1 cellular context compared by ENCODE assay signal in the genomic region with DNA sequence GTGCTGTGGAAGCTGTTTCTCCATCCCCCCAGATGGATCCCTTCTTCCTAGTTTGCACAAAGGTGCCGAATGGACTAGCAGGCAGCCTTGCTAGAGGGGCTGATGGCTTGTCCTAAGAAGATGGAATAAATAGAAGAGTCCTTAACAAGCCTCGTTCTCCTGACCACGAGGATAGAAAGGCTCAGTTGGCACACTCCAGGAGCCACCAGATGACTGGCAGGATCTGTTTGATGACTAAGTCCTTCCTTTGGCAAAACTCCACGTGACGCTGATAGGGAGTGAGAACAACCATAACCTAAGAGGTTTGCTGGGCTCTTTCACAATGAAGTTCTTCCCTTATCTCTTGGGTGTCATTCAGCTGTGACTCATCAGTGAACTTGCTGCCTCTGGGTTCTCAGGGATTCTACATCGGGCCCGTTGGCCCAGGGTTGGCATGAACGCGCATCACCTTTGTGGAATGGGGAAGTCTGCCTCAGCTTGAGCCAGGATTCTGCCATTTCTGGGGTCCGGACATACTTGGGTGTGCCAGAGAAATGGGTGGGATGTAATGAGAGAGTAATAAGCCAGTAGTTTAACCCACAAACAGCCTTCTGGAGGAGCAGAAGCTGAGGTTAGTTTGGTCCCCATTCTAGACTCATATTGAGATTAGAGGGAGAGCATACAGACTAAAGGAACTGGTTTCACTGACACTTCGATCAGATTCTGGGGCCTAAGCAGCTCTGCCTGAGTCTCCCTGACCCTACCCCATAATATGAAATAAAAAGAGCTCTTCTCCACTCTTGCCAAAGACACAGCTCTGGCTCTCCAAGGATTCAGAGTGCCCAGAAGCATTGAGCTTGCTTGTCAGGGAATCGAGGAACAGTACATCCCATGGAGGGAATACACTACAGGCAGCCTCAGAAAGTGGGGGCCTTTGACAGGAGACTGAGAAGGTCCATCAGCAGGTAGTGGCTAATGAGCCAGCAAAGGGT.
TF ChIP-seq lines count a peak whose summit lies in the region.

No MANE protein-coding gene starts in this region.

TF ChIP-seq in A549, 52 proteins besides CTCF, POLR2A, EP300 and RAD21 (continued from another document):
- TF ChIP-seq CBX2 (IDR thresholded peaks at IDR 0.05; ENCODE audit: borderline replicate concordance, low read depth) (no peak), CHD4 (IDR thresholded peaks at IDR 0.05; ENCODE audit: borderline replicate concordance) (no peak), RCOR1 (IDR thresholded peaks at IDR 0.05; ENCODE audit: low read depth, low read length) (no peak), FOSB (CRISPR knock-in tag; IDR thresholded peaks at IDR 0.05) (no peak), NFE2L2 (conservative IDR thresholded peaks at IDR 0.05; ENCODE audit: low read length) (peak; percentile 50), FOSL2 (IDR thresholded peaks at IDR 0.05) (peak; percentile 92), FOSL2 (CRISPR knock-in tag; IDR thresholded peaks at IDR 0.05) (peak; percentile 98), HDAC2 (IDR thresholded peaks at IDR 0.05) (no peak), JUN (IDR thresholded peaks at IDR 0.05) (peak; percentile 49 to 70; a peak in 3 of 5 replicates), TP53 (CRISPR knock-in tag; IDR thresholded peaks at IDR 0.05) (peak; percentile 92), HEYL (CRISPR knock-in tag; IDR thresholded peaks at IDR 0.05) (peak; percentile 83; the same call in 1 of the 2 replicates), HOXB5 (CRISPR knock-in tag; IDR thresholded peaks at IDR 0.05) (peak; percentile 93), ZSCAN20 (CRISPR knock-in tag; IDR thresholded peaks at IDR 0.05) (peak; percentile 84), RARB (CRISPR knock-in tag; IDR thresholded peaks at IDR 0.05) (peak; percentile 61; the same call in 1 of the 2 replicates), ZNF302 (CRISPR knock-in tag; IDR thresholded peaks at IDR 0.05) (peak; percentile 70), RFX5 (IDR thresholded peaks at IDR 0.05) (no peak), MAFK (IDR thresholded peaks at IDR 0.05; ENCODE audit: partially characterized antibody) (peak; percentile 75), SREBF2 (IDR thresholded peaks at IDR 0.05) (no peak), CEBPB (IDR thresholded peaks at IDR 0.05) (peak; percentile 68 to 93; a peak in 3 of 4 replicates), POLR2AphosphoS2 (conservative IDR thresholded peaks at IDR 0.05; ENCODE audit: low read length) (no peak), GATA3 (IDR thresholded peaks at IDR 0.05; ENCODE audit: borderline replicate concordance) (peak; percentile 84; the same call in 1 of the 2 replicates), HOXA7 (CRISPR knock-in tag; IDR thresholded peaks at IDR 0.05) (peak; percentile 78; the same call in 1 of the 2 replicates), JUNB (IDR thresholded peaks at IDR 0.05) (peak; percentile 91), SMC3 (IDR thresholded peaks at IDR 0.05) (no peak), EHF (CRISPR knock-in tag; IDR thresholded peaks at IDR 0.05) (peak; percentile 76; the same call in 1 of the 2 replicates), BHLHE40 (IDR thresholded peaks at IDR 0.05; ENCODE audit: low read depth, low read length) (no peak)
- TF ChIP-seq, protein P1, sequence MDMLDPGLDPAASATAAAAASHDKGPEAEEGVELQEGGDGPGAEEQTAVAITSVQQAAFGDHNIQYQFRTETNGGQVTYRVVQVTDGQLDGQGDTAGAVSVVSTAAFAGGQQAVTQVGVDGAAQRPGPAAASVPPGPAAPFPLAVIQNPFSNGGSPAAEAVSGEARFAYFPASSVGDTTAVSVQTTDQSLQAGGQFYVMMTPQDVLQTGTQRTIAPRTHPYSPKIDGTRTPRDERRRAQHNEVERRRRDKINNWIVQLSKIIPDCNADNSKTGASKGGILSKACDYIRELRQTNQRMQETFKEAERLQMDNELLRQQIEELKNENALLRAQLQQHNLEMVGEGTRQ (IDR thresholded peaks at IDR 0.05), result peak; percentile 89
- TF ChIP-seq, protein P2, sequence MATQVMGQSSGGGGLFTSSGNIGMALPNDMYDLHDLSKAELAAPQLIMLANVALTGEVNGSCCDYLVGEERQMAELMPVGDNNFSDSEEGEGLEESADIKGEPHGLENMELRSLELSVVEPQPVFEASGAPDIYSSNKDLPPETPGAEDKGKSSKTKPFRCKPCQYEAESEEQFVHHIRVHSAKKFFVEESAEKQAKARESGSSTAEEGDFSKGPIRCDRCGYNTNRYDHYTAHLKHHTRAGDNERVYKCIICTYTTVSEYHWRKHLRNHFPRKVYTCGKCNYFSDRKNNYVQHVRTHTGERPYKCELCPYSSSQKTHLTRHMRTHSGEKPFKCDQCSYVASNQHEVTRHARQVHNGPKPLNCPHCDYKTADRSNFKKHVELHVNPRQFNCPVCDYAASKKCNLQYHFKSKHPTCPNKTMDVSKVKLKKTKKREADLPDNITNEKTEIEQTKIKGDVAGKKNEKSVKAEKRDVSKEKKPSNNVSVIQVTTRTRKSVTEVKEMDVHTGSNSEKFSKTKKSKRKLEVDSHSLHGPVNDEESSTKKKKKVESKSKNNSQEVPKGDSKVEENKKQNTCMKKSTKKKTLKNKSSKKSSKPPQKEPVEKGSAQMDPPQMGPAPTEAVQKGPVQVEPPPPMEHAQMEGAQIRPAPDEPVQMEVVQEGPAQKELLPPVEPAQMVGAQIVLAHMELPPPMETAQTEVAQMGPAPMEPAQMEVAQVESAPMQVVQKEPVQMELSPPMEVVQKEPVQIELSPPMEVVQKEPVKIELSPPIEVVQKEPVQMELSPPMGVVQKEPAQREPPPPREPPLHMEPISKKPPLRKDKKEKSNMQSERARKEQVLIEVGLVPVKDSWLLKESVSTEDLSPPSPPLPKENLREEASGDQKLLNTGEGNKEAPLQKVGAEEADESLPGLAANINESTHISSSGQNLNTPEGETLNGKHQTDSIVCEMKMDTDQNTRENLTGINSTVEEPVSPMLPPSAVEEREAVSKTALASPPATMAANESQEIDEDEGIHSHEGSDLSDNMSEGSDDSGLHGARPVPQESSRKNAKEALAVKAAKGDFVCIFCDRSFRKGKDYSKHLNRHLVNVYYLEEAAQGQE (IDR thresholded peaks at IDR 0.05), result no peak
- TF ChIP-seq, protein P3, sequence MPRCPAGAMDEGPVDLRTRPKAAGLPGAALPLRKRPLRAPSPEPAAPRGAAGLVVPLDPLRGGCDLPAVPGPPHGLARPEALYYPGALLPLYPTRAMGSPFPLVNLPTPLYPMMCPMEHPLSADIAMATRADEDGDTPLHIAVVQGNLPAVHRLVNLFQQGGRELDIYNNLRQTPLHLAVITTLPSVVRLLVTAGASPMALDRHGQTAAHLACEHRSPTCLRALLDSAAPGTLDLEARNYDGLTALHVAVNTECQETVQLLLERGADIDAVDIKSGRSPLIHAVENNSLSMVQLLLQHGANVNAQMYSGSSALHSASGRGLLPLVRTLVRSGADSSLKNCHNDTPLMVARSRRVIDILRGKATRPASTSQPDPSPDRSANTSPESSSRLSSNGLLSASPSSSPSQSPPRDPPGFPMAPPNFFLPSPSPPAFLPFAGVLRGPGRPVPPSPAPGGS (IDR thresholded peaks at IDR 0.05), result 0 out of 3 replicates have a peak, but pooled peaks have one; percentile 30
- TF ChIP-seq, protein P4, sequence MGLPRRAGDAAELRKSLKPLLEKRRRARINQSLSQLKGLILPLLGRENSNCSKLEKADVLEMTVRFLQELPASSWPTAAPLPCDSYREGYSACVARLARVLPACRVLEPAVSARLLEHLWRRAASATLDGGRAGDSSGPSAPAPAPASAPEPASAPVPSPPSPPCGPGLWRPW (IDR thresholded peaks at IDR 0.05), result 0 out of 2 replicates have a peak, but pooled peaks have one; percentile 15
- TF ChIP-seq, protein P5, sequence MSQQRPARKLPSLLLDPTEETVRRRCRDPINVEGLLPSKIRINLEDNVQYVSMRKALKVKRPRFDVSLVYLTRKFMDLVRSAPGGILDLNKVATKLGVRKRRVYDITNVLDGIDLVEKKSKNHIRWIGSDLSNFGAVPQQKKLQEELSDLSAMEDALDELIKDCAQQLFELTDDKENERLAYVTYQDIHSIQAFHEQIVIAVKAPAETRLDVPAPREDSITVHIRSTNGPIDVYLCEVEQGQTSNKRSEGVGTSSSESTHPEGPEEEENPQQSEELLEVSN (IDR thresholded peaks at IDR 0.05; ENCODE audit: borderline replicate concordance, low read depth), result peak; percentile 91
- TF ChIP-seq, protein P6, sequence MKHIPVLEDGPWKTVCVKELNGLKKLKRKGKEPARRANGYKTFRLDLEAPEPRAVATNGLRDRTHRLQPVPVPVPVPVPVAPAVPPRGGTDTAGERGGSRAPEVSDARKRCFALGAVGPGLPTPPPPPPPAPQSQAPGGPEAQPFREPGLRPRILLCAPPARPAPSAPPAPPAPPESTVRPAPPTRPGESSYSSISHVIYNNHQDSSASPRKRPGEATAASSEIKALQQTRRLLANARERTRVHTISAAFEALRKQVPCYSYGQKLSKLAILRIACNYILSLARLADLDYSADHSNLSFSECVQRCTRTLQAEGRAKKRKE (CRISPR knock-in tag; IDR thresholded peaks at IDR 0.05; ENCODE audit: low read depth), result peak; percentile 79; the same call in 1 of the 2 replicates
- TF ChIP-seq, protein P7, sequence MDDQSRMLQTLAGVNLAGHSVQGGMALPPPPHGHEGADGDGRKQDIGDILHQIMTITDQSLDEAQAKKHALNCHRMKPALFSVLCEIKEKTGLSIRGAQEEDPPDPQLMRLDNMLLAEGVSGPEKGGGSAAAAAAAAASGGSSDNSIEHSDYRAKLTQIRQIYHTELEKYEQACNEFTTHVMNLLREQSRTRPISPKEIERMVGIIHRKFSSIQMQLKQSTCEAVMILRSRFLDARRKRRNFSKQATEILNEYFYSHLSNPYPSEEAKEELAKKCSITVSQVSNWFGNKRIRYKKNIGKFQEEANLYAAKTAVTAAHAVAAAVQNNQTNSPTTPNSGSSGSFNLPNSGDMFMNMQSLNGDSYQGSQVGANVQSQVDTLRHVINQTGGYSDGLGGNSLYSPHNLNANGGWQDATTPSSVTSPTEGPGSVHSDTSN (IDR thresholded peaks at IDR 0.05), result peak; percentile 62
- TF ChIP-seq, protein P8, sequence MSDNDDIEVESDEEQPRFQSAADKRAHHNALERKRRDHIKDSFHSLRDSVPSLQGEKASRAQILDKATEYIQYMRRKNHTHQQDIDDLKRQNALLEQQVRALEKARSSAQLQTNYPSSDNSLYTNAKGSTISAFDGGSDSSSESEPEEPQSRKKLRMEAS (IDR thresholded peaks at IDR 0.05), result peak; percentile 99
- TF ChIP-seq, protein P9, sequence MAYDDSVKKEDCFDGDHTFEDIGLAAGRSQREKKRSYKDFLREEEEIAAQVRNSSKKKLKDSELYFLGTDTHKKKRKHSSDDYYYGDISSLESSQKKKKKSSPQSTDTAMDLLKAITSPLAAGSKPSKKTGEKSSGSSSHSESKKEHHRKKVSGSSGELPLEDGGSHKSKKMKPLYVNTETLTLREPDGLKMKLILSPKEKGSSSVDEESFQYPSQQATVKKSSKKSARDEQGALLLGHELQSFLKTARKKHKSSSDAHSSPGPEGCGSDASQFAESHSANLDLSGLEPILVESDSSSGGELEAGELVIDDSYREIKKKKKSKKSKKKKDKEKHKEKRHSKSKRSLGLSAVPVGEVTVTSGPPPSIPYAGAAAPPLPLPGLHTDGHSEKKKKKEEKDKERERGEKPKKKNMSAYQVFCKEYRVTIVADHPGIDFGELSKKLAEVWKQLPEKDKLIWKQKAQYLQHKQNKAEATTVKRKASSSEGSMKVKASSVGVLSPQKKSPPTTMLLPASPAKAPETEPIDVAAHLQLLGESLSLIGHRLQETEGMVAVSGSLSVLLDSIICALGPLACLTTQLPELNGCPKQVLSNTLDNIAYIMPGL (CRISPR knock-in tag; IDR thresholded peaks at IDR 0.05; ENCODE audit: borderline replicate concordance), result no peak
